In genomic region chr4:44722001-44722400, GRCh38 we compare ENCODE assay signal across 22 cellular contexts.
"Had no signal": no experiment of that assay in that cellular context is flagged by ENCODE, and none has a peak within 500 bp of the region (broad histone marks: within the 10 kb centered on the region; RNA-seq: fewer than 3 reads in every experiment).

No MANE protein-coding gene starts in this region.

- H3K36me3 ChIP-seq: gastrocnemius medialis, neutrophil, right atrium auricular region, stomach, thoracic aorta, transverse colon had no signal

- FAIRE-seq: endothelial cell of umbilical vein, islet of Langerhans had no signal

- H3K4me3 Mint-ChIP-seq: endodermal cell had no signal

- DNase-seq: effector CD4-positive, alpha-beta T cell; endodermal cell; gastrocnemius medialis; heart right ventricle; hypothalamus; mucosa of descending colon; naive thymus-derived CD8-positive, alpha-beta T cell; posterior cingulate gyrus; small intestine; stimulated activated CD4-positive, alpha-beta T cell treated with anti-CD3 and anti-CD28 coated beads, Interleukin-12 subunit alpha, Interleukin-12 subunit beta, amount 100 ng/mL, for 4 hours; stimulated activated naive CD4-positive, alpha-beta T cell; stomach; substantia nigra; transverse colon had no signal

- H3K9me3 Mint-ChIP-seq: endodermal cell; naive thymus-derived CD8-positive, alpha-beta T cell had no signal

- H3K4me3 ChIP-seq: coronary artery, gastrocnemius medialis, heart right ventricle, mucosa of descending colon, right atrium auricular region, stomach, thoracic aorta, transverse colon had no signal

- H3K27me3 Mint-ChIP-seq: naive thymus-derived CD8-positive, alpha-beta T cell had no signal

- ATAC-seq: esophagus mucosa; gastrocnemius medialis; heart right ventricle; left lobe of liver; mucosa of descending colon; naive thymus-derived CD8-positive, alpha-beta T cell had no signal

- H3K27me3 ChIP-seq: gastrocnemius medialis, heart right ventricle, right atrium auricular region, stomach, transverse colon had no signal

- H3K27ac Mint-ChIP-seq: endodermal cell; naive thymus-derived CD8-positive, alpha-beta T cell had no signal

- H3K9me3 ChIP-seq: gastrocnemius medialis, heart right ventricle, mucosa of descending colon, neutrophil, right atrium auricular region, stomach, thoracic aorta, transverse colon had no signal
